In genomic region chr20:33993800-33994623, GRCh38 we compare ENCODE assay signal across 8 cellular contexts. TPM values are rescaled to one million over a fixed set of nuclear protein-coding genes. Genes with fewer than 3 reads are reported as not detected.
DNase-seq lines count a peak whose midpoint lies in the region; ATAC-seq and TF ChIP-seq lines count a peak whose summit lies in the region.

RALY (plus strand) TSS chr20:33993911; CDS start chr20:34072075, 78,164 bp downstream.

- DNase-seq in GM06990 (ENCODE audit: extremely low read depth, insufficient read length): peak; percentile 92
- peak; percentile 67 for DNase-seq in HEK293T (ENCODE audit: extremely low spot score)
- peak; percentile 69 for DNase-seq in MV-4-11 (lab: John Stamatoyannopoulos, UW)
- DNase-seq in activated naive CD8-positive, alpha-beta T cell treated with anti-CD3 and anti-CD28 coated beads, Interleukin-2, amount 10 ng/mL, durations not matched to agents 7 days and 5 days: peak; percentile 94
- DNase-seq in cardiac muscle cell (ENCODE audit: low read depth in 1 of 2, low spot score in 1 of 2): peak; percentile 88 to 89
- peak; percentile 47 to 95 (median 64) for DNase-seq in posterior cingulate gyrus
- DNase-seq in type B pancreatic cell (ENCODE audit: extremely low spot score, unreplicated experiment): peak; percentile 94

- peak within 1 kb of the TSS; percentile 88 for H3K4me2 ChIP-seq in SU-DHL-6 (ENCODE audit: low read depth, low read length, poor library complexity, severe bottlenecking)

- H3K9me3 ChIP-seq in SU-DHL-6 (ENCODE audit: insufficient read depth, low read length) (no peaks in the 10 kb centered on the region), cardiac muscle cell (ENCODE audit: low read depth) (no peaks in the 10 kb centered on the region)

- H3K27me3 ChIP-seq in GM06990 (replicated peaks; ENCODE audit: control insufficient read depth, insufficient read depth, low read length) (no peaks in the 10 kb centered on the region), SU-DHL-6 (ENCODE audit: low read length) (no peaks in the 10 kb centered on the region), cardiac muscle cell (no peaks in the 10 kb centered on the region)

- POLR2A ChIA-PET in HEK293T (lab: Yijun Ruan, JAX): interaction anchor here (0.7 to 3.6 kb wide), 11 partner anchors 10 to 118 kb away, joined by 3 to 22 read pairs (median 4); partner anchors contain the start of gene EIF2S2
- POLR2A ChIA-PET in activated naive CD8-positive, alpha-beta T cell treated with anti-CD3 and anti-CD28 coated beads, Interleukin-2, amount 10 ng/mL, durations not matched to agents 7 days and 5 days (lab: Charles Lee): interaction anchor here (0.5 to 3.0 kb wide), 21 partner anchors 14 to 1622 kb away, joined by 3 to 48 read pairs (median 4); partner anchors contain the start of genes CHMP4B, DYNLRB1, EIF2S2 and SPAG4

- H2AFZ ChIP-seq in SU-DHL-6 (ENCODE audit: low read depth, low read length, severe bottlenecking): peak within 1 kb of the TSS; percentile 79

- H3K9me2 ChIP-seq in SU-DHL-6 (replicated peaks; ENCODE audit: insufficient read depth, low read length): no peaks in the 10 kb centered on the region

- peaks cover 15% of the 10 kb centered on the region for H3K4me1 ChIP-seq in cardiac muscle cell (ENCODE audit: low read depth)

- peaks cover 57% of the 10 kb centered on the region for H3K79me2 ChIP-seq in SU-DHL-6 (ENCODE audit: insufficient read depth, low read length)

- no peaks in the 10 kb centered on the region for H3F3A ChIP-seq in SU-DHL-6 (ENCODE audit: insufficient read depth)

- H3K27me3 Mint-ChIP-seq in activated naive CD8-positive, alpha-beta T cell treated with anti-CD3 and anti-CD28 coated beads, Interleukin-2, amount 10 ng/mL, durations not matched to agents 7 days and 5 days: no peaks in the 10 kb centered on the region
- no peaks in the 10 kb centered on the region for H3K27me3 Mint-ChIP-seq in type B pancreatic cell

- H3K27ac ChIP-seq in SU-DHL-6 (ENCODE audit: low read depth, low read length) (peak within 1 kb of the TSS; percentile 88), cardiac muscle cell (peak within 1 kb of the TSS; percentile 100)

- intact Hi-C loops in posterior cingulate gyrus (cut with DNase I): loop anchor here (1.0 to 5.0 kb wide), 3 partner anchors 47 to 119 kb away; partner anchors contain the start of gene EIF2S2

- no peaks in the 10 kb centered on the region for H3K9me3 Mint-ChIP-seq in activated naive CD8-positive, alpha-beta T cell treated with anti-CD3 and anti-CD28 coated beads, Interleukin-2, amount 10 ng/mL, durations not matched to agents 7 days and 5 days
- H3K9me3 Mint-ChIP-seq in type B pancreatic cell: no peaks in the 10 kb centered on the region

- H3K9ac ChIP-seq in SU-DHL-6 (ENCODE audit: low read length): peak within 1 kb of the TSS; percentile 86

- TF ChIP-seq CTCF in GM06990 (IDR thresholded peaks at IDR 0.05; ENCODE audit: insufficient read depth, low read length, poor library complexity, severe bottlenecking): no peak
- no peak for TF ChIP-seq CTCF in SU-DHL-6 (IDR thresholded peaks at IDR 0.05; ENCODE audit: insufficient read depth, low read length, poor library complexity, severe bottlenecking)
- TF ChIP-seq CTCF in cardiac muscle cell (IDR thresholded peaks at IDR 0.05; ENCODE audit: low read depth, low read length): no peak
- TF ChIP-seq CTCF in type B pancreatic cell (conservative IDR thresholded peaks at IDR 0.05): no peak

- peak within 1 kb of the TSS; percentile 99 for H3K4me3 Mint-ChIP-seq in activated naive CD8-positive, alpha-beta T cell treated with anti-CD3 and anti-CD28 coated beads, Interleukin-2, amount 10 ng/mL, durations not matched to agents 7 days and 5 days
- H3K4me3 Mint-ChIP-seq in type B pancreatic cell: peak within 1 kb of the TSS; percentile 97

- H4K20me1 ChIP-seq in SU-DHL-6 (ENCODE audit: low read depth, low read length): peaks cover 37% of the 10 kb centered on the region

- peaks cover 41% of the 10 kb centered on the region for H3K36me3 Mint-ChIP-seq in activated naive CD8-positive, alpha-beta T cell treated with anti-CD3 and anti-CD28 coated beads, Interleukin-2, amount 10 ng/mL, durations not matched to agents 7 days and 5 days
- peaks cover 18% of the 10 kb centered on the region for H3K36me3 Mint-ChIP-seq in type B pancreatic cell

- H3K4me3 ChIP-seq in GM06990 (replicated peaks; ENCODE audit: low read depth, low read length) (peak within 1 kb of the TSS; percentile 85), SU-DHL-6 (ENCODE audit: insufficient read depth, low read length, poor library complexity, severe bottlenecking) (peak within 1 kb of the TSS; percentile 91), cardiac muscle cell (peak within 1 kb of the TSS; percentile 63)

- H3K4me1 Mint-ChIP-seq in activated naive CD8-positive, alpha-beta T cell treated with anti-CD3 and anti-CD28 coated beads, Interleukin-2, amount 10 ng/mL, durations not matched to agents 7 days and 5 days: peaks cover 44% of the 10 kb centered on the region
- peaks cover 51% of the 10 kb centered on the region for H3K4me1 Mint-ChIP-seq in type B pancreatic cell (ENCODE audit: unreplicated experiment)

- CTCF ChIA-PET in HEK293T (lab: Yijun Ruan, JAX): interaction anchor here (0.8 to 2.3 kb wide), 2 partner anchors 28 to 64 kb away, joined by 3 to 8 read pairs; no protein-coding TSS in a partner anchor

- H3K27ac Mint-ChIP-seq in activated naive CD8-positive, alpha-beta T cell treated with anti-CD3 and anti-CD28 coated beads, Interleukin-2, amount 10 ng/mL, durations not matched to agents 7 days and 5 days: peak within 1 kb of the TSS; percentile 99
- H3K27ac Mint-ChIP-seq in type B pancreatic cell: peak within 1 kb of the TSS; percentile 95

- ATAC-seq in activated naive CD8-positive, alpha-beta T cell treated with anti-CD3 and anti-CD28 coated beads, Interleukin-2, amount 10 ng/mL, durations not matched to agents 7 days and 5 days (ENCODE audit: low read depth): peak; percentile 56

- H3K36me3 ChIP-seq in GM06990 (ENCODE audit: control insufficient read depth, insufficient read depth, low read length) (peaks cover 2% of the 10 kb centered on the region), SU-DHL-6 (ENCODE audit: low read length) (no peaks in the 10 kb centered on the region), cardiac muscle cell (no peaks in the 10 kb centered on the region)

TF ChIP-seq in HEK293T, 16 proteins besides CTCF, POLR2A, EP300 and RAD21:
- TF ChIP-seq LEF1 (IDR thresholded peaks at IDR 0.05; ENCODE audit: borderline replicate concordance): peak; percentile 85; the same call in 1 of the 2 replicates
- TF ChIP-seq BHLHE40 (IDR thresholded peaks at IDR 0.05; ENCODE audit: borderline replicate concordance): no peak
- TF ChIP-seq FOXM1 (IDR thresholded peaks at IDR 0.05; ENCODE audit: borderline replicate concordance): peak; percentile 70
- TF ChIP-seq HDGF (IDR thresholded peaks at IDR 0.05; ENCODE audit: borderline replicate concordance): no peak
- no peak for TF ChIP-seq ARNT (IDR thresholded peaks at IDR 0.05)
- TF ChIP-seq, protein P1, sequence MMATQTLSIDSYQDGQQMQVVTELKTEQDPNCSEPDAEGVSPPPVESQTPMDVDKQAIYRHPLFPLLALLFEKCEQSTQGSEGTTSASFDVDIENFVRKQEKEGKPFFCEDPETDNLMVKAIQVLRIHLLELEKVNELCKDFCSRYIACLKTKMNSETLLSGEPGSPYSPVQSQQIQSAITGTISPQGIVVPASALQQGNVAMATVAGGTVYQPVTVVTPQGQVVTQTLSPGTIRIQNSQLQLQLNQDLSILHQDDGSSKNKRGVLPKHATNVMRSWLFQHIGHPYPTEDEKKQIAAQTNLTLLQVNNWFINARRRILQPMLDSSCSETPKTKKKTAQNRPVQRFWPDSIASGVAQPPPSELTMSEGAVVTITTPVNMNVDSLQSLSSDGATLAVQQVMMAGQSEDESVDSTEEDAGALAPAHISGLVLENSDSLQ (IDR thresholded peaks at IDR 0.05): no peak
- TF ChIP-seq L3MBTL2 (conservative IDR thresholded peaks at IDR 0.05): 0 out of 2 replicates have a peak, but pooled peaks have one; percentile 63

RNA-seq across cellular contexts. Expression of gene RALY, which starts in this region (rescaled TPM):
- 100 to 1,000 TPM; 188 to 190 TPM for total RNA-seq in activated naive CD8-positive, alpha-beta T cell treated with anti-CD3 and anti-CD28 coated beads, Interleukin-2, amount 10 ng/mL, durations not matched to agents 7 days and 5 days
- total RNA-seq in cardiac muscle cell (241 TPM in 2 replicates), type B pancreatic cell (ENCODE audit: low replicate concordance) (200 and 215 TPM in 2 replicates)
- 308 and 311 TPM in 2 replicates for polyA plus RNA-seq in cardiac muscle cell

Comparison
In these comparisons a context has a peak if more than half of its experiments do, and no peak if none do; other contexts are left out.
1. Peak in every context shown above with its lines: DNase-seq, ATAC-seq, H3K4me3 ChIP-seq and H3K27ac ChIP-seq.